Comparison of ENCODE assay signal across 25 cellular contexts in the genomic region with DNA sequence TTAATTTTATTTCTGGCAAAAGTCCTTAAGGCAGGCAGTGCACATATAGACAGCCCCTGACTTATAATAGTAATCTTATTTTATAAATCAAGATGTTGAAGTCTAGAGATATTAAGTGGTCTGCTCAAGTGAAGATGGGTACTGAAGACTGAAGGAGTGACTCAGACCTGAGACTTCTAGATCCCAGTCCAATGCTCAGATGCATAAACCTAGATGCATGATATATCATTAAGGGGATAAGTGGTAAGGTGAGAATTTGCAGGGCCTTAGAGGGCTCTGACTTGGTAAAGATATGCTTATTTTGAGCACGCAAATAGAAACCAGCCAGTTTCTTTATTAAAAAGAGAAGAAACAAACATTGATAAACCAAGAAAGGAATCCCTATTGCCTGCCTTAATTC.
"Had no signal": no experiment of that assay in that cellular context is flagged by ENCODE, and none has a peak within 500 bp of the region (broad histone marks: within the 10 kb centered on the region; RNA-seq: fewer than 3 reads in every experiment).

No MANE protein-coding gene starts in this region.

- H3K4me1 Mint-ChIP-seq: immature natural killer cell had no signal

- H3K27ac Mint-ChIP-seq: activated naive CD8-positive, alpha-beta T cell; dendritic cell treated with granulocyte-macrophage colony-stimulating factor and Interleukin-4, amounts not matched to agents 40 ng/mL and 50 ng/mL, for 4 days; immature natural killer cell; nephron progenitor cell had no signal

- H3K36me3 Mint-ChIP-seq: activated naive CD8-positive, alpha-beta T cell; immature natural killer cell had no signal

- H3K4me3 Mint-ChIP-seq: activated naive CD8-positive, alpha-beta T cell; dendritic cell treated with granulocyte-macrophage colony-stimulating factor and Interleukin-4, amounts not matched to agents 40 ng/mL and 50 ng/mL, for 4 days; immature natural killer cell; nephron progenitor cell; WTC11 had no signal

- H3K4me3 ChIP-seq: cardiac muscle cell, esophagus muscularis mucosa, gastroesophageal sphincter, heart left ventricle, left ventricle myocardium inferior, smooth muscle cell, suprapubic skin, transverse colon, uterus had no signal

- H3K4me2 ChIP-seq: smooth muscle cell had no signal

- H3K9me3 Mint-ChIP-seq: dendritic cell treated with granulocyte-macrophage colony-stimulating factor and Interleukin-4, amounts not matched to agents 40 ng/mL and 50 ng/mL, for 4 days had no signal

- H3K9me3 ChIP-seq: esophagus muscularis mucosa, gastroesophageal sphincter, left ventricle myocardium inferior, suprapubic skin, transverse colon, uterus had no signal

- H3K4me1 ChIP-seq: esophagus muscularis mucosa, gastroesophageal sphincter, left ventricle myocardium inferior, suprapubic skin, transverse colon, uterus had no signal

- DNase-seq: activated CD4-positive, alpha-beta T cell treated with anti-CD3 and anti-CD28 coated beads for 4 hours; activated gamma-delta T cell treated with Interleukin-2 at 50 U/mL for 16 hours; activated T-cell treated with anti-CD3 and anti-CD28 coated beads, Interleukin-2, amount 50 U/mL, for 72 hours; amygdala; effector CD8-positive, alpha-beta T cell; heart left ventricle; immature natural killer cell; kidney glomerular epithelial cell; left ventricle myocardium inferior; mammary epithelial cell; nephron progenitor cell; nucleus accumbens; stimulated activated CD4-positive, alpha-beta T cell treated with anti-CD3 and anti-CD28 coated beads, Interleukin-4, amount 100 ng/mL, for 1 hour; stimulated activated naive CD4-positive, alpha-beta T cell; transverse colon; uterus had no signal

- H3K27me3 Mint-ChIP-seq: activated naive CD8-positive, alpha-beta T cell; dendritic cell treated with granulocyte-macrophage colony-stimulating factor and Interleukin-4, amounts not matched to agents 40 ng/mL and 50 ng/mL, for 4 days had no signal

- H3K27me3 ChIP-seq: cardiac muscle cell, esophagus muscularis mucosa, gastroesophageal sphincter, suprapubic skin, transverse colon had no signal

- ATAC-seq: gastroesophageal sphincter, heart left ventricle, sciatic nerve, WTC11 had no signal

- H3K36me3 ChIP-seq: cardiac muscle cell, esophagus muscularis mucosa, gastroesophageal sphincter, heart left ventricle, left ventricle myocardium inferior, suprapubic skin, transverse colon, uterus had no signal

- H3K27ac ChIP-seq: cardiac muscle cell, esophagus muscularis mucosa, gastroesophageal sphincter, heart left ventricle, left ventricle myocardium inferior, suprapubic skin, transverse colon, uterus had no signal
